In genomic region chr10:43117031-43117776, GRCh38 we compare ENCODE assay signal across 23 cellular contexts.
"Had no signal": no experiment of that assay in that cellular context is flagged by ENCODE, and none has a peak within 500 bp of the region (broad histone marks: within the 10 kb centered on the region; RNA-seq: fewer than 3 reads in every experiment).

No MANE protein-coding gene starts in this region.

- H3K27ac ChIP-seq: breast epithelium, epithelial cell of prostate, esophagus squamous epithelium, left ventricle myocardium inferior, pancreas, psoas muscle, suprapubic skin, tibial artery, WERI-Rb-1 had no signal

- H3K4me3 Mint-ChIP-seq: central memory CD8-positive, alpha-beta T cell; naive B cell; nephron progenitor cell; T-helper 17 cell had no signal

- H3K9me3 ChIP-seq: breast epithelium, esophagus squamous epithelium, left ventricle myocardium inferior, pancreas, psoas muscle, suprapubic skin, tibial artery had no signal

- H3K27me3 Mint-ChIP-seq: central memory CD8-positive, alpha-beta T cell; naive B cell; T-helper 17 cell had no signal

- H3K4me1 ChIP-seq: breast epithelium, pancreas, psoas muscle, tibial artery had no signal

- H3K36me3 Mint-ChIP-seq: activated naive CD4-positive, alpha-beta T cell treated with anti-CD3 and anti-CD28 coated beads, Interleukin-2, amount 50 U/mL, for 72 hours; naive B cell had no signal

- DNase-seq: activated CD4-positive, alpha-beta T cell treated with anti-CD3 and anti-CD28 coated beads, Interleukin-2, amount 50 U/mL, for 1 hour; activated CD4-positive, CD25-positive, alpha-beta regulatory T cell treated with anti-CD3 and anti-CD28 coated beads, Interleukin-2, amount 50 U/mL, for 72 hours; activated gamma-delta T cell treated with Interleukin-2 at 50 U/mL for 16 hours; activated T-cell treated with anti-CD3 and anti-CD28 coated beads for 4 hours; effector CD8-positive, alpha-beta T cell; esophagus squamous epithelium; islet precursor cell; left ventricle myocardium inferior; naive B cell; nephron progenitor cell; stimulated activated naive CD4-positive, alpha-beta T cell; T-helper 17 cell; T1000; WERI-Rb-1 had no signal

- H3K9me3 Mint-ChIP-seq: activated naive CD4-positive, alpha-beta T cell treated with anti-CD3 and anti-CD28 coated beads, Interleukin-2, amount 50 U/mL, for 72 hours; central memory CD8-positive, alpha-beta T cell; naive B cell; nephron progenitor cell had no signal

- ATAC-seq: activated naive CD4-positive, alpha-beta T cell treated with anti-CD3 and anti-CD28 coated beads, Interleukin-2, amount 50 U/mL, for 72 hours; pancreas; psoas muscle; SK-N-SH treated with all-trans-retinoic acid at 6 μM for 48 hours; T-helper 17 cell had no signal

- H3K36me3 ChIP-seq: breast epithelium, esophagus squamous epithelium, left ventricle myocardium inferior, pancreas, suprapubic skin, tibial artery, WERI-Rb-1 had no signal

- H3K4me3 ChIP-seq: breast epithelium, esophagus squamous epithelium, left ventricle myocardium inferior, pancreas, psoas muscle, suprapubic skin, tibial artery had no signal

- H3K27ac Mint-ChIP-seq: nephron progenitor cell, T-helper 17 cell had no signal

- H3K27me3 ChIP-seq: breast epithelium, esophagus squamous epithelium, pancreas, suprapubic skin had no signal
